In the genomic region with DNA sequence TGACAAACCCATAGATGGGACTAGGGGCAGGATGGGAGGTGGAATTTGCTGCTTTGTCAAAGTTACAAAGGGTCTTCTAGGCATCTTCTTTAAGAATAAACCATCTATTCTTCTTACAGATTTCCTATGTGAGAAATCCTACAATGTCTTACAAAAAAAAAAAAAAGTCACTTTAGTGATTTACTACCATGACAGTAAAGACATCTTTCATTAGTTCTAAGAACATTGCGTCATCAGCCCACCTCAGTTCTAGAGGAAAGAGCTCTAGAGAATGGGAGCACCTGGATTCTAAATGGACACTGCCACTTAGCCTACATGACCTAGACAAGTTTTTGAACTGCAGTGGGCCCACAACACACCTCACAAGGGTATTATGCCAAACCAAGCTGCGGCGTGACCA, we compare ENCODE assay signal across 29 cellular contexts.
"Had no signal": no experiment of that assay in that cellular context is flagged by ENCODE, and none has a peak within 500 bp of the region (broad histone marks: within the 10 kb centered on the region; RNA-seq: fewer than 3 reads in every experiment).

No MANE protein-coding gene starts in this region.

- FAIRE-seq: colon, endometrium, endothelial cell of umbilical vein, frontal cortex had no signal

- H3K27ac Mint-ChIP-seq: dendritic cell treated with granulocyte-macrophage colony-stimulating factor and Interleukin-4, amounts not matched to agents 40 ng/mL and 50 ng/mL, for 4 days; effector memory CD8-positive, alpha-beta T cell; endodermal cell had no signal

- H3K9me3 Mint-ChIP-seq: dendritic cell treated with granulocyte-macrophage colony-stimulating factor and Interleukin-4, amounts not matched to agents 40 ng/mL and 50 ng/mL, for 4 days; effector memory CD8-positive, alpha-beta T cell had no signal

- ATAC-seq: effector memory CD8-positive, alpha-beta T cell; esophagus mucosa; foreskin keratinocyte; gastrocnemius medialis; gastroesophageal sphincter; heart left ventricle; heart right ventricle had no signal

- H3K36me3 ChIP-seq: colonic mucosa, esophagus muscularis mucosa, esophagus squamous epithelium, gastrocnemius medialis, gastroesophageal sphincter, heart left ventricle, heart right ventricle had no signal

- DNase-seq: colonic mucosa; cortex of kidney; dermis blood vessel endothelial cell; dorsolateral prefrontal cortex; effector CD4-positive, alpha-beta T cell; effector CD8-positive, alpha-beta T cell; effector memory CD4-positive, alpha-beta T cell; effector memory CD8-positive, alpha-beta T cell; endodermal cell; erythroblast; esophagus squamous epithelium; foreskin fibroblast; foreskin keratinocyte; foreskin melanocyte; gastrocnemius medialis; glutamatergic neuron; head of caudate nucleus; heart left ventricle; heart right ventricle had no signal

- H3K4me3 Mint-ChIP-seq: dendritic cell treated with granulocyte-macrophage colony-stimulating factor and Interleukin-4, amounts not matched to agents 40 ng/mL and 50 ng/mL, for 4 days; effector memory CD8-positive, alpha-beta T cell; endodermal cell had no signal

- H3K4me3 ChIP-seq: colonic mucosa, coronary artery, dorsolateral prefrontal cortex, esophagus muscularis mucosa, esophagus squamous epithelium, gastrocnemius medialis, gastroesophageal sphincter, heart left ventricle, heart right ventricle had no signal

- H3K4me1 Mint-ChIP-seq: endodermal cell had no signal

- H3K4me1 ChIP-seq: colonic mucosa, esophagus muscularis mucosa, esophagus squamous epithelium, foreskin keratinocyte, gastrocnemius medialis, gastroesophageal sphincter, heart left ventricle, heart right ventricle had no signal

- H3K27me3 ChIP-seq: colonic mucosa, gastrocnemius medialis had no signal

- H3K27me3 Mint-ChIP-seq: dendritic cell treated with granulocyte-macrophage colony-stimulating factor and Interleukin-4, amounts not matched to agents 40 ng/mL and 50 ng/mL, for 4 days had no signal

- H3K9me3 ChIP-seq: colonic mucosa, esophagus muscularis mucosa, gastrocnemius medialis, gastroesophageal sphincter had no signal

- H3K27ac ChIP-seq: colonic mucosa, coronary artery, dorsolateral prefrontal cortex, epithelial cell of prostate, esophagus muscularis mucosa, esophagus squamous epithelium, foreskin keratinocyte, gastrocnemius medialis, gastroesophageal sphincter, heart left ventricle, heart right ventricle had no signal
